8 cellular contexts compared by ENCODE assay signal in genomic region chr16:19086322-19087199, GRCh38. TPM values are rescaled to one million over a fixed set of nuclear protein-coding genes. Genes with fewer than 3 reads are reported as not detected.
DNase-seq lines count a peak whose midpoint lies in the region; ATAC-seq and TF ChIP-seq lines count a peak whose summit lies in the region.

No MANE protein-coding gene starts in this region.

- H3K9me3 Mint-ChIP-seq in progenitor cell of endocrine pancreas (ENCODE audit: low read depth) = no peaks in the 10 kb centered on the region

- peak overlapping the region; percentile 87 for H3K9ac ChIP-seq in adipocyte (ENCODE audit: low read length)

- H3K4me3 ChIP-seq in H7 (ENCODE audit: insufficient read depth, low read depth, low read length) = peak overlapping the region; percentile 18; the same call in 1 of the 2 replicates
- peak overlapping the region; percentile 88 for H3K4me3 ChIP-seq in adipocyte (ENCODE audit: low read length)
- peak overlapping the region in 3 of 4 donors; percentile 30 to 47 (median 36) for H3K4me3 ChIP-seq in upper lobe of left lung

- H3K9me3 ChIP-seq in adipocyte (ENCODE audit: control insufficient read depth, low read length) (no peaks in the 10 kb centered on the region), upper lobe of left lung (no peaks in the 10 kb centered on the region)

- TF ChIP-seq EP300 in upper lobe of left lung (IDR thresholded peaks at IDR 0.05) = peak in 1 of 4 donors; percentile 40

- H3K4me1 ChIP-seq in adipocyte (ENCODE audit: control insufficient read depth, insufficient read depth, low read length) = peaks cover 5% of the 10 kb centered on the region
- H3K4me1 ChIP-seq in upper lobe of left lung = peaks cover 7 to 15% (median 10%) of the 10 kb centered on the region in 4 donors

- WGBS in upper lobe of left lung, 2 donors = 8 to 15% methylated on average over 26 to 52 of the region's 52 CpGs

- peak; percentile 91 for DNase-seq in EH (ENCODE audit: low read depth)
- peak; percentile 92 for DNase-seq in H7
- peak; percentile 68 for DNase-seq in NCI-H1092 (lab: John Stamatoyannopoulos, UW)
- peak; percentile 95 for DNase-seq in SW480 (ENCODE audit: low spot score)
- DNase-seq in adipocyte (ENCODE audit: low read depth) = peak; percentile 97
- peak; percentile 86 for DNase-seq in left cardiac atrium
- DNase-seq in progenitor cell of endocrine pancreas (ENCODE audit: low spot score, unreplicated experiment) = peak; percentile 87
- peak; percentile 91 to 98 for DNase-seq in upper lobe of left lung

- H3K36me3 ChIP-seq in H7 (replicated peaks; ENCODE audit: control insufficient read depth, insufficient read depth, low read length) (no peaks in the 10 kb centered on the region), adipocyte (ENCODE audit: control insufficient read depth, insufficient read depth, low read length, severe bottlenecking) (no peaks in the 10 kb centered on the region), upper lobe of left lung (peaks cover 0 to 7% (median 0%) of the 10 kb centered on the region in 4 donors)

- peak overlapping the region in 3 of 4 donors; percentile 17 to 37 (median 22) for H3K27ac ChIP-seq in upper lobe of left lung

- H3K4me3 Mint-ChIP-seq in progenitor cell of endocrine pancreas (ENCODE audit: low read depth) = peak overlapping the region; percentile 57

- peaks cover 2% of the 10 kb centered on the region for H3K4me1 Mint-ChIP-seq in progenitor cell of endocrine pancreas (ENCODE audit: low read depth)

- H3K27me3 Mint-ChIP-seq in progenitor cell of endocrine pancreas = peaks cover 16% of the 10 kb centered on the region

- H3K36me3 Mint-ChIP-seq in progenitor cell of endocrine pancreas (ENCODE audit: insufficient read depth) = peaks cover 8% of the 10 kb centered on the region

- H3K27me3 ChIP-seq in H7 (ENCODE audit: control insufficient read depth, insufficient read depth, low read length) = peaks cover 8% of the 10 kb centered on the region
- no peaks in the 10 kb centered on the region for H3K27me3 ChIP-seq in adipocyte (replicated peaks; ENCODE audit: control insufficient read depth, insufficient read depth, low read length)
- no peaks in the 10 kb centered on the region for H3K27me3 ChIP-seq in upper lobe of left lung

- peak; percentile 96 to 98 for ATAC-seq in left cardiac atrium
- peak; percentile 94 to 98 for ATAC-seq in upper lobe of left lung (ENCODE audit: low FRiP score in 2 of 2)

- TF ChIP-seq CTCF in progenitor cell of endocrine pancreas (IDR thresholded peaks at IDR 0.05; ENCODE audit: unreplicated experiment) (peak; percentile 99), upper lobe of left lung (IDR thresholded peaks at IDR 0.05) (peak; percentile 96 to 98 (median 98))

- peak in 2 of 4 donors; percentile 13 to 61 for TF ChIP-seq POLR2A in upper lobe of left lung (IDR thresholded peaks at IDR 0.05)

- intact Hi-C loops in left cardiac atrium (cut with DNase I) = loop anchor here (1.0 to 5.0 kb wide), 4 partner anchors 91 to 416 kb away; no protein-coding TSS in a partner anchor

- no peak overlapping the region for H3K27ac Mint-ChIP-seq in progenitor cell of endocrine pancreas

RNA-seq across cellular contexts. Expression of gene COQ7, which starts 19.1 kb away (rescaled TPM):
- 9.5 and 10.8 TPM in 2 replicates for total RNA-seq in H7 (2014; rRNA removed; shearing (Covaris generic))
- total RNA-seq in left cardiac atrium = 10 to 100 TPM; 30.6 to 31.5 TPM
- 23.2 and 26.3 TPM in 2 replicates for total RNA-seq in progenitor cell of endocrine pancreas
- 10 to 100 TPM; 14.6 to 41.9 (median 20.0) TPM for total RNA-seq in upper lobe of left lung

RNA-seq across cellular contexts. Expression of gene ITPRIPL2, which starts 27.2 kb away (rescaled TPM):
- 3.4 and 5.5 TPM in 2 replicates for total RNA-seq in H7 (2014; rRNA removed; shearing (Covaris generic))
- 10 to 100 TPM; 23.3 to 40.7 TPM for total RNA-seq in left cardiac atrium
- total RNA-seq in progenitor cell of endocrine pancreas = 12.0 and 13.8 TPM in 2 replicates
- total RNA-seq in upper lobe of left lung = 10 to 100 TPM; 39.9 to 90.6 (median 57.5) TPM

Comparison
In these comparisons a context has a peak if more than half of its experiments do, and no peak if none do; other contexts are left out.
1. Peak in every context shown above with its lines: DNase-seq, ATAC-seq, H3K4me3 ChIP-seq and H3K27ac ChIP-seq.
2. H3K4me3 ChIP-seq: peak in every context shown above with its lines; median percentile 88 in adipocyte; 36 in upper lobe of left lung; 18 in H7.